Comparison of ENCODE assay signal across 22 cellular contexts in genomic region chr1:192887426-192887825, GRCh38.
DNase-seq lines count a peak whose midpoint lies in the region; ATAC-seq, FAIRE-seq and TF ChIP-seq lines count a peak whose summit lies in the region.
"Had no signal": no experiment of that assay in that cellular context is flagged by ENCODE, and none has a peak within 500 bp of the region (broad histone marks: within the 10 kb centered on the region; RNA-seq: fewer than 3 reads in every experiment).

No MANE protein-coding gene starts in this region.

- TF ChIP-seq CTCF in pancreas (IDR thresholded peaks at IDR 0.05): no peak

- no peak overlapping the region for H3K27ac ChIP-seq in pancreas
- H3K27ac ChIP-seq: C4-2B, RWPE1 had no signal

- in situ Hi-C loops in HAP-1 (cut with MboI; ENCODE audit: low sequenced_read_pairs): no loop called here

- intact Hi-C loops in pancreas (cut with DNase I): no loop called here

- H3K9me3 ChIP-seq in HAP-1 (no peaks in the 10 kb centered on the region), NT2/D1 (ENCODE audit: insufficient read depth, low read length) (peaks cover 38% of the 10 kb centered on the region), pancreas (no peaks in the 10 kb centered on the region)

- ATAC-seq in pancreas: no peak
- ATAC-seq: PC-3 had no signal

- H3K9ac ChIP-seq in NT2/D1 (ENCODE audit: insufficient read length, low read depth): no peak overlapping the region

- no peak overlapping the region for H3K4me3 ChIP-seq in HAP-1
- H3K4me3 ChIP-seq in NT2/D1 (ENCODE audit: insufficient read length, low read depth): no peak overlapping the region
- H3K4me3 ChIP-seq in pancreas: no peak overlapping the region

- DNase-seq in HAP-1 (ENCODE audit: low spot score in 2 of 2): peak; percentile 45 to 61
- peak; percentile 90 for DNase-seq in NT2/D1 (ENCODE audit: low read depth, low spot score)
- DNase-seq in iPS DF 19.7 (ENCODE audit: low read depth, low spot score): peak; percentile 69
- DNase-seq in pancreas: no peak
- no peak for DNase-seq in dedifferentiated amniotic fluid mesenchymal stem cell (ENCODE audit: extremely low spot score)
- no peak for DNase-seq in activated CD4-positive, alpha-beta T cell treated with anti-CD3 and anti-CD28 coated beads, Interleukin-2, amount 50 U/mL, for 4 hours
- DNase-seq in hepatic stellate cell (ENCODE audit: low spot score): no peak
- DNase-seq: AML-193, DMS 273 treated with DMSO at 0.1 percent for 48 hours, DND-41, Karpas-422, MM.1S, NCI-H1092, NCI-H1694 treated with DMSO at 0.1 percent for 48 hours, NCI-H2107, NCI-H510A treated with DMSO at 0.1 percent for 48 hours, NCI-H82, PC-3, SIG-M5 had no signal

- WGBS in pancreas, 2 donors: 89 to 94% methylated on average over 4 of the region's 4 CpGs

- H3K36me3 ChIP-seq in HAP-1 (replicated peaks): no peaks in the 10 kb centered on the region
- no peaks in the 10 kb centered on the region for H3K36me3 ChIP-seq in NT2/D1 (ENCODE audit: insufficient read depth, insufficient read length, low read length)
- no peaks in the 10 kb centered on the region for H3K36me3 ChIP-seq in pancreas

- H3K27me3 ChIP-seq in HAP-1 (ENCODE audit: low read depth) (no peaks in the 10 kb centered on the region), NT2/D1 (ENCODE audit: insufficient read depth, insufficient read length) (no peaks in the 10 kb centered on the region), pancreas (no peaks in the 10 kb centered on the region)

- FAIRE-seq in pancreas (lab: Jason Lieb, UNC): no peak
- FAIRE-seq: G401.6 had no signal

- peaks cover 13% of the 10 kb centered on the region for H3K4me1 ChIP-seq in HAP-1
- no peaks in the 10 kb centered on the region for H3K4me1 ChIP-seq in NT2/D1 (ENCODE audit: insufficient read depth, insufficient read length)
- no peaks in the 10 kb centered on the region for H3K4me1 ChIP-seq in pancreas

Comparison
In these comparisons a context has a peak if more than half of its experiments do, and no peak if none do; other contexts are left out.
1. DNase-seq: peak in HAP-1 (2 of 2), NT2/D1 (single experiment) and iPS DF 19.7 (single experiment); none in pancreas (0 of 6), dedifferentiated amniotic fluid mesenchymal stem cell (single experiment), activated CD4-positive, alpha-beta T cell treated with anti-CD3 and anti-CD28 coated beads, Interleukin-2, amount 50 U/mL, for 4 hours (0 of 2) and hepatic stellate cell (single experiment).